In the genomic region with DNA sequence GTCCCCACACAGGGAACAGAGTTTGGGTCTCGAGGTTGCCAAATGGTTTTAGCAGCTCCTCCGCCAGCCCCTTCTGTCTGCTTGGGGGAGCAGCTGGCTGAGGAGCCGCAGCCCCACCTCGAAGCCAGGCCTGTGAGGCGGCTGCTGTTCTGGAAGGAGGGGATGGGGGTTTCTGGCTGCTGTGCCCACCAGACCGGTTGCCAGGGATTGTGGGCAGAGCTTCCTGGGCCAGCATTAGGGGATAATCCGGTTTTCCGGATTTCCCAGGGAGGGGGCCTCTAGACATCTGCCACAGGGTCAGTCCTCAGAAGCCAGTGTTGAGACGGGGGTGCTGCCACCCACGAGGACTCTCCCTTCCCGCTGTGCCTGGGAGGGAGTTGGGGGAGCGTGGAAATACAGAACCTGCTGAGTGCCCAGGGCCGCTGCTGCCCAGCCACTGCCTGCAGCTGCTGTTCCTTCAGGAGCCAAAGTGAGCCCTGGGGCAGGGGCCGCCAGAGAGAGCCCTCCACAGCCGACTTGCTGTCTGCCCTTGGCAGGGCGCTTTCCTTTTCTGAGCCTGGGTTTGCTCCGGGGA, we compare ENCODE assay signal across 9 cellular contexts.
DNase-seq lines count a peak whose midpoint lies in the region; ATAC-seq and TF ChIP-seq lines count a peak whose summit lies in the region.
"Had no signal": no experiment of that assay in that cellular context is flagged by ENCODE, and none has a peak within 500 bp of the region (broad histone marks: within the 10 kb centered on the region; RNA-seq: fewer than 3 reads in every experiment).

No MANE protein-coding gene starts in this region.

- H3K27me3 Mint-ChIP-seq in stimulated activated naive CD8-positive, alpha-beta T cell treated with anti-CD3 and anti-CD28 coated beads, Interleukin-15, Interleukin-2, amounts not matched to agents 100 ng/mL and 50 ng/mL, for 24 hours: peaks cover under 1% of the 10 kb centered on the region

- no peaks in the 10 kb centered on the region for H3K27me3 ChIP-seq in mucosa of rectum (ENCODE audit: control insufficient read depth in 2 of 2, insufficient read depth in 2 of 2, low read length in 2 of 2)

- no peaks in the 10 kb centered on the region for H3K9me3 Mint-ChIP-seq in stimulated activated naive CD8-positive, alpha-beta T cell treated with anti-CD3 and anti-CD28 coated beads, Interleukin-15, Interleukin-2, amounts not matched to agents 100 ng/mL and 50 ng/mL, for 24 hours

- peaks cover 17 to 20% of the 10 kb centered on the region in 2 donors for H3K36me3 ChIP-seq in mucosa of rectum (ENCODE audit: control insufficient read depth in 2 of 2, insufficient read depth in 2 of 2, low read length in 2 of 2)

- peak overlapping the region; percentile 77 to 82 for H3K27ac ChIP-seq in mucosa of rectum (ENCODE audit: low read depth in 2 of 2, low read length in 2 of 2)

- H3K4me3 Mint-ChIP-seq in stimulated activated naive CD8-positive, alpha-beta T cell treated with anti-CD3 and anti-CD28 coated beads, Interleukin-15, Interleukin-2, amounts not matched to agents 100 ng/mL and 50 ng/mL, for 24 hours: peak overlapping the region; percentile 90

- no peak for TF ChIP-seq CTCF in cardiac fibroblast (IDR thresholded peaks at IDR 0.05; ENCODE audit: low read depth, low read length)

- peak overlapping the region; percentile 63 to 83 for H3K9ac ChIP-seq in mucosa of rectum (ENCODE audit: low read depth in 1 of 2, low read length in 2 of 2)

- H3K4me1 ChIP-seq in mucosa of rectum (ENCODE audit: control insufficient read depth in 2 of 2, insufficient read depth in 2 of 2, low read length in 2 of 2): peaks cover 19 to 23% of the 10 kb centered on the region in 2 donors

- H3K9me3 ChIP-seq in mucosa of rectum (ENCODE audit: control insufficient read depth in 2 of 2, low read length in 2 of 2): no peaks in the 10 kb centered on the region

- peaks cover 30% of the 10 kb centered on the region for H3K4me1 Mint-ChIP-seq in stimulated activated naive CD8-positive, alpha-beta T cell treated with anti-CD3 and anti-CD28 coated beads, Interleukin-15, Interleukin-2, amounts not matched to agents 100 ng/mL and 50 ng/mL, for 24 hours (ENCODE audit: low read depth)

- H3K36me3 Mint-ChIP-seq in stimulated activated naive CD8-positive, alpha-beta T cell treated with anti-CD3 and anti-CD28 coated beads, Interleukin-15, Interleukin-2, amounts not matched to agents 100 ng/mL and 50 ng/mL, for 24 hours (ENCODE audit: low read depth): peaks cover 7% of the 10 kb centered on the region

- no peak for ATAC-seq in stimulated activated naive CD8-positive, alpha-beta T cell treated with anti-CD3 and anti-CD28 coated beads, Interleukin-15, Interleukin-2, amounts not matched to agents 100 U/mL and 50 U/mL, for 24 hours
- ATAC-seq in GM21423 (IDR thresholded peaks at IDR 0.05; ENCODE audit: unreplicated experiment) (no peak), GM21360 (IDR thresholded peaks at IDR 0.05; ENCODE audit: unreplicated experiment) (no peak)

- H3K27ac Mint-ChIP-seq in stimulated activated naive CD8-positive, alpha-beta T cell treated with anti-CD3 and anti-CD28 coated beads, Interleukin-15, Interleukin-2, amounts not matched to agents 100 ng/mL and 50 ng/mL, for 24 hours: no peak overlapping the region

- DNase-seq in stimulated activated naive CD8-positive, alpha-beta T cell treated with anti-CD3 and anti-CD28 coated beads, Interleukin-15, Interleukin-2, amounts not matched to agents 100 U/mL and 50 U/mL, for 24 hours: no peak
- no peak for DNase-seq in cardiac fibroblast (ENCODE audit: low read depth in 2 of 2)
- no peak for DNase-seq in NCI-H1105 treated with DMSO at 0.1 percent for 48 hours (lab: John Stamatoyannopoulos, UW)
- DNase-seq in GM19240 (ENCODE audit: insufficient read length, low spot score): no peak
- DNase-seq: NCI-H1436 treated with DMSO at 0.1 percent for 48 hours had no signal

- H3K4me3 ChIP-seq in cardiac fibroblast (replicated peaks in 1 of 2; ENCODE audit: low read depth in 2 of 2, low read length in 2 of 2) (peak overlapping the region; percentile 88 to 96), mucosa of rectum (ENCODE audit: low read length in 2 of 2) (peak overlapping the region; percentile 81 to 92)
